Comparison of ENCODE assay signal across 8 cellular contexts in genomic region chr2:163736433-163737168, GRCh38. TPM values are rescaled to one million over a fixed set of nuclear protein-coding genes. Genes with fewer than 3 reads are reported as not detected.
A peak's percentile ranks its signal among the peaks of the same experiment; 100 is the strongest.
DNase-seq lines count a peak whose midpoint lies in the region; ATAC-seq and TF ChIP-seq lines count a peak whose summit lies in the region.

No MANE protein-coding gene starts in this region.

- POLR2A ChIA-PET in HEK293T (lab: Yijun Ruan, JAX), result interaction anchor here (0.8 to 1.9 kb wide), 9 partner anchors 9 to 64 kb away, joined by 3 to 6 read pairs (median 4); no protein-coding TSS in a partner anchor

- DNase-seq in HEK293T (ENCODE audit: extremely low spot score) (peak; percentile 59), SK-N-DZ (ENCODE audit: low spot score) (peak; percentile 83), globus pallidus (ENCODE audit: low spot score) (peak; percentile 49), nucleus accumbens (lab: John Stamatoyannopoulos, UW) (peak in 29 of 56 donors; percentile 10 to 82 (median 53))
- DNase-seq in stimulated activated CD8-positive, alpha-beta memory T cell treated with anti-CD3 and anti-CD28 coated beads, Interleukin-4, amount 100 ng/mL, for 48 hours, result no peak

- CTCF ChIA-PET in HEK293T (lab: Yijun Ruan, JAX), result no interaction called here

- ATAC-seq in HG02763 (IDR thresholded peaks at IDR 0.05; ENCODE audit: unreplicated experiment) (no peak), HG03045 (IDR thresholded peaks at IDR 0.05; ENCODE audit: unreplicated experiment) (no peak), HG03469 (IDR thresholded peaks at IDR 0.05; ENCODE audit: unreplicated experiment) (no peak)

TF ChIP-seq in HEK293T, 16 proteins besides CTCF, POLR2A, EP300 and RAD21:
- TF ChIP-seq ARNT (IDR thresholded peaks at IDR 0.05), result no peak
- TF ChIP-seq FOXM1 (IDR thresholded peaks at IDR 0.05; ENCODE audit: borderline replicate concordance), result no peak
- no peak for TF ChIP-seq TARDBP (IDR thresholded peaks at IDR 0.05)
- TF ChIP-seq SUZ12 (IDR thresholded peaks at IDR 0.05), result no peak
- TF ChIP-seq FOXA1 (IDR thresholded peaks at IDR 0.05), result no peak
- TF ChIP-seq ELF4 (IDR thresholded peaks at IDR 0.05), result no peak
- TF ChIP-seq SP1 (IDR thresholded peaks at IDR 0.05), result no peak
- no peak for TF ChIP-seq FOXK2 (IDR thresholded peaks at IDR 0.05)

RNA-seq across cellular contexts. Expression of gene FIGN, which starts 0.8 kb away (rescaled TPM):
- 12.9 and 13.0 TPM in 2 replicates for polyA plus RNA-seq in SK-N-DZ (2014; cell fraction: cytosol; rRNA removed)
- 13.8 and 22.1 TPM in 2 replicates for polyA plus RNA-seq in SK-N-DZ (2014; cell fraction: nucleus; rRNA removed)
